1 cellular context compared by ENCODE assay signal in the genomic region with DNA sequence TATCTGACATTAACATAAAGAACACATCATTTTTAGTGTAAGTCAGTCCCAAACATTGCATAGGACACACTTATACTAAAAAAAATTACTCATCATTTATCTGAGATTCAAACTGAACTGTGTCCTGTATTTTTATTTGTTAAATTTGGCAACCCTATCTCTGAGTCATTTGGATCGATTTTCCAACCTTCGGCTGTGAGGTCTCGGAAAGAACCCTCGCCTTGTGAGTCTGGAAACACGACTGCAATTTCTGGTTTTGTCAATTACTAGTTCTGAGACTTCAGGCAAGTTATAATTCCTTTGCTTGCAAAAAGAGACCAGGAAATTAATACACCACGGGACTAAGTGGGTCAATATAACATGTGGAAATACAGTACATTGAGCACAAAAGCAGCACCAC.
TF ChIP-seq lines count a peak whose summit lies in the region.

No MANE protein-coding gene starts in this region.

TF ChIP-seq in endothelial cell of umbilical vein, 7 proteins besides CTCF, POLR2A, EP300 and RAD21 (continued from another document):
- TF ChIP-seq FOS (IDR thresholded peaks at IDR 0.05; ENCODE audit: borderline replicate concordance, insufficient read depth, low read length) (no peak), EZH2 (IDR thresholded peaks at IDR 0.05; ENCODE audit: borderline replicate concordance, low read depth, low read length, severe bottlenecking) (no peak)
